1 cellular context compared by ENCODE assay signal in the genomic region with DNA sequence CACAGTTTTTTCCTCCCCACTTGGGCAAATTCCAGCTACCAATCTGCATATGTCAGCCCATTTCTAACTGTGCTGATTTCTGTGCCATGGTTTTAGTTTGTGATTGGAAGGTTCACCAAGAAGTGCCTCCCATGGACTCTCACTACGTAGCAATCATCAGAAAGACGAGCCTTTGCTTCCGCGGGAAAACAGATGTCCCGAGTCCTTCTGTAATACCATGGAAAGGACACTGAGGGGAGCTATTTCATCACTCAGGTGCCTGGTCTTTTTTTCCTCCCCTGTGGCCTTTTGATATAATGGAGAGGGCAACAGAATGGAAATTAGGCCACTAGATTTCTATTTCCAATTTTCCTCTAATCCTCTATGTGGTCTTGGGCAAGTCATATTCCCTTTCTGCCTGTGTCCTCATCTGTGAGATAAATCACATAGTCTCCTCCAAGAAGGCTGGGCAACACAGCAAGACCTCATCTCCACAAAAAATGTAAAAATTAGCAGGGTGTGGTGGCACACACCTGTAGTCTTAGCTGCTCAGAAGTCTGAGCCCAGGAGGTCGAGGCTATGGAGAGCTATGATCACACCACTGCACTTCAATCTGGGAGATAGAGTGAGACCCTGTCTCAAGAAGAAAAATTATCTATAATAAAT.
TF ChIP-seq lines count a peak whose summit lies in the region.

No MANE protein-coding gene starts in this region.

TF ChIP-seq in GM12891, 5 proteins besides CTCF, POLR2A, EP300 and RAD21:
- no peak for TF ChIP-seq POLR2AphosphoS5 (IDR thresholded peaks at IDR 0.05; ENCODE audit: low read depth, low read length)
- TF ChIP-seq SPI1 (IDR thresholded peaks at IDR 0.05; ENCODE audit: low read depth, low read length) = no peak
- no peak for TF ChIP-seq POU2F2 (IDR thresholded peaks at IDR 0.05; ENCODE audit: low read depth, low read length)
- TF ChIP-seq TAF1 (IDR thresholded peaks at IDR 0.05; ENCODE audit: low read depth, low read length) = no peak
- TF ChIP-seq PAX5 (IDR thresholded peaks at IDR 0.05; ENCODE audit: insufficient read depth, low read length, severe bottlenecking) = no peak
TF ChIP-seq in GM12891: peak in this region for 0.
